ENCODE assay signal across 8 cellular contexts in the genomic region with DNA sequence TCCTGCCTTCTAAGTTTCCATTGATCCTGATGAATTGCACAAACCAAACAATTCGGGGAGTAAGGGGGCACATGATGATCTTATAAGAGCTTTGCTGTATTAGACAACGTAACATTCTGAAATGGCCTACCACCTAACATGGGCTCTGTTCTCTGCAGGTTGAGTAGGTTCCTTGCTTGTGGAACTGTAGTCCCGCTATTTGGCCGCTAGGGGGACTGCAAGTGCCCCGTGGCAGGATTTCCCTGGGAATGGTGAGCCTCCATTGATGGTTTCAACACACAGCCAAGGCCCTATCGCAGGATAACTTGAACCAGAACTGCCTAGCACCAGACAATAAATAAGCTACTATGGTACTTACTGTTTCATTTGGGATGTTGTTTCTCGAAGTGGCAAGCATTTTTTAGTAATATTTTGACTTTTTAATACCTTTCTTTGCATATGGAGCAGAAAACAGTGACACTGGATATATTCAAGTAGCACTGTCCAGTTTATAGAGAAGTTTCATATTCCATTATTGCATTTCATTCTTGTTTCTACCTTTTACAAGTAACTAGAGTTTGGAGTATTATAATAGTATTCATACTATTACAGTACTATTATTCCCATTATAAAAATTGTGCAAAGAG. TPM values are rescaled to one million over a fixed set of nuclear protein-coding genes. Genes with fewer than 3 reads are reported as not detected.
DNase-seq lines count a peak whose midpoint lies in the region; ATAC-seq and TF ChIP-seq lines count a peak whose summit lies in the region.
"Had no signal": no experiment of that assay in that cellular context is flagged by ENCODE, and none has a peak within 500 bp of the region (broad histone marks: within the 10 kb centered on the region; RNA-seq: fewer than 3 reads in every experiment).

No MANE protein-coding gene starts in this region.

- no peak overlapping the region for H3K27ac Mint-ChIP-seq in GM23338

- H3F3A ChIP-seq in GM23338 (replicated peaks; ENCODE audit: low read depth), result no peaks in the 10 kb centered on the region

- peaks cover 7% of the 10 kb centered on the region; the same call in 2 of the 3 replicates for H3K9me3 Mint-ChIP-seq in GM23338

- no peaks in the 10 kb centered on the region for H3K9me2 ChIP-seq in GM23338 (ENCODE audit: insufficient read depth)

- H3K36me3 ChIP-seq in GM23338 (ENCODE audit: insufficient read depth), result no peaks in the 10 kb centered on the region
- H3K36me3 ChIP-seq in thyroid gland, result no peaks in the 10 kb centered on the region

- H3K27me3 Mint-ChIP-seq in GM23338 (ENCODE audit: insufficient read depth, low read depth, poor library complexity), result no peaks in the 10 kb centered on the region

- H3K4me3 ChIP-seq in GM23338, result no peak overlapping the region
- H3K4me3 ChIP-seq in thyroid gland (replicated peaks in 1 of 3), result no peak overlapping the region

- no peaks in the 10 kb centered on the region for H3K27me3 ChIP-seq in GM23338 (ENCODE audit: insufficient read depth)
- H3K27me3 ChIP-seq in foreskin keratinocyte, result no peaks in the 10 kb centered on the region
- no peaks in the 10 kb centered on the region for H3K27me3 ChIP-seq in thyroid gland

- H3K79me2 ChIP-seq in GM23338 (replicated peaks; ENCODE audit: insufficient read depth), result peaks cover 82% of the 10 kb centered on the region

- peak; percentile 66 to 69 for TF ChIP-seq CTCF in GM23338 (conservative IDR thresholded peaks at IDR 0.05; ENCODE audit: low read depth in 2 of 2)
- peak; percentile 69 for TF ChIP-seq CTCF in foreskin keratinocyte (conservative IDR thresholded peaks at IDR 0.05)
- peak; percentile 47 to 76 (median 54) for TF ChIP-seq CTCF in thyroid gland (IDR thresholded peaks at IDR 0.05)

- no peak overlapping the region for H3K4me3 Mint-ChIP-seq in GM23338

- no peak overlapping the region for H2AFZ ChIP-seq in GM23338

- WGBS in thyroid gland, 2 donors, result 39 to 46% methylated on average over 7 of the region's 7 CpGs

- H3K9me3 ChIP-seq in thyroid gland, result no peaks in the 10 kb centered on the region

- no peaks in the 10 kb centered on the region for H4K20me1 ChIP-seq in GM23338 (replicated peaks; ENCODE audit: insufficient read depth)

- peaks cover 27% of the 10 kb centered on the region for H3K36me3 Mint-ChIP-seq in GM23338 (ENCODE audit: low read depth)

- DNase-seq in ELR (ENCODE audit: low read depth) (peak; percentile 57), GM23338 (ENCODE audit: low spot score) (peak; percentile 60), RKO (ENCODE audit: low spot score) (peak; percentile 53), foreskin keratinocyte (peak in 1 of 2 donors; percentile 6), thyroid gland (peak; percentile 9 to 26)
- DNase-seq in activated CD4-positive, CD25-positive, alpha-beta regulatory T cell treated with anti-CD3 and anti-CD28 coated beads, Interleukin-2, amount 50 U/mL, for 72 hours, result no peak

- ATAC-seq in GM23338, result peak; percentile 67
- peak; percentile 80 for ATAC-seq in foreskin keratinocyte
- ATAC-seq in GM21390 (IDR thresholded peaks at IDR 0.05; ENCODE audit: unreplicated experiment), result no peak

- intact Hi-C loops in thyroid gland (cut with DNase I), result no loop called here

- no peaks in the 10 kb centered on the region for H3K4me1 Mint-ChIP-seq in GM23338

- no peak overlapping the region for H3K4me2 ChIP-seq in GM23338

- TF ChIP-seq POLR2A in thyroid gland (IDR thresholded peaks at IDR 0.05), result no peak

- H3K4me1 ChIP-seq in GM23338 (ENCODE audit: insufficient read depth) (peaks cover 5% of the 10 kb centered on the region), foreskin keratinocyte (no peaks in the 10 kb centered on the region), thyroid gland (no peaks in the 10 kb centered on the region)

- H3K27ac ChIP-seq in GM23338 (ENCODE audit: low read depth), result no peak overlapping the region
- H3K27ac ChIP-seq in foreskin keratinocyte, result no peak overlapping the region
- H3K27ac ChIP-seq in thyroid gland, result no peak overlapping the region

TF ChIP-seq in GM23338, 12 proteins besides CTCF, POLR2A, EP300 and RAD21 (continues in another document):
- TF ChIP-seq, protein P1, sequence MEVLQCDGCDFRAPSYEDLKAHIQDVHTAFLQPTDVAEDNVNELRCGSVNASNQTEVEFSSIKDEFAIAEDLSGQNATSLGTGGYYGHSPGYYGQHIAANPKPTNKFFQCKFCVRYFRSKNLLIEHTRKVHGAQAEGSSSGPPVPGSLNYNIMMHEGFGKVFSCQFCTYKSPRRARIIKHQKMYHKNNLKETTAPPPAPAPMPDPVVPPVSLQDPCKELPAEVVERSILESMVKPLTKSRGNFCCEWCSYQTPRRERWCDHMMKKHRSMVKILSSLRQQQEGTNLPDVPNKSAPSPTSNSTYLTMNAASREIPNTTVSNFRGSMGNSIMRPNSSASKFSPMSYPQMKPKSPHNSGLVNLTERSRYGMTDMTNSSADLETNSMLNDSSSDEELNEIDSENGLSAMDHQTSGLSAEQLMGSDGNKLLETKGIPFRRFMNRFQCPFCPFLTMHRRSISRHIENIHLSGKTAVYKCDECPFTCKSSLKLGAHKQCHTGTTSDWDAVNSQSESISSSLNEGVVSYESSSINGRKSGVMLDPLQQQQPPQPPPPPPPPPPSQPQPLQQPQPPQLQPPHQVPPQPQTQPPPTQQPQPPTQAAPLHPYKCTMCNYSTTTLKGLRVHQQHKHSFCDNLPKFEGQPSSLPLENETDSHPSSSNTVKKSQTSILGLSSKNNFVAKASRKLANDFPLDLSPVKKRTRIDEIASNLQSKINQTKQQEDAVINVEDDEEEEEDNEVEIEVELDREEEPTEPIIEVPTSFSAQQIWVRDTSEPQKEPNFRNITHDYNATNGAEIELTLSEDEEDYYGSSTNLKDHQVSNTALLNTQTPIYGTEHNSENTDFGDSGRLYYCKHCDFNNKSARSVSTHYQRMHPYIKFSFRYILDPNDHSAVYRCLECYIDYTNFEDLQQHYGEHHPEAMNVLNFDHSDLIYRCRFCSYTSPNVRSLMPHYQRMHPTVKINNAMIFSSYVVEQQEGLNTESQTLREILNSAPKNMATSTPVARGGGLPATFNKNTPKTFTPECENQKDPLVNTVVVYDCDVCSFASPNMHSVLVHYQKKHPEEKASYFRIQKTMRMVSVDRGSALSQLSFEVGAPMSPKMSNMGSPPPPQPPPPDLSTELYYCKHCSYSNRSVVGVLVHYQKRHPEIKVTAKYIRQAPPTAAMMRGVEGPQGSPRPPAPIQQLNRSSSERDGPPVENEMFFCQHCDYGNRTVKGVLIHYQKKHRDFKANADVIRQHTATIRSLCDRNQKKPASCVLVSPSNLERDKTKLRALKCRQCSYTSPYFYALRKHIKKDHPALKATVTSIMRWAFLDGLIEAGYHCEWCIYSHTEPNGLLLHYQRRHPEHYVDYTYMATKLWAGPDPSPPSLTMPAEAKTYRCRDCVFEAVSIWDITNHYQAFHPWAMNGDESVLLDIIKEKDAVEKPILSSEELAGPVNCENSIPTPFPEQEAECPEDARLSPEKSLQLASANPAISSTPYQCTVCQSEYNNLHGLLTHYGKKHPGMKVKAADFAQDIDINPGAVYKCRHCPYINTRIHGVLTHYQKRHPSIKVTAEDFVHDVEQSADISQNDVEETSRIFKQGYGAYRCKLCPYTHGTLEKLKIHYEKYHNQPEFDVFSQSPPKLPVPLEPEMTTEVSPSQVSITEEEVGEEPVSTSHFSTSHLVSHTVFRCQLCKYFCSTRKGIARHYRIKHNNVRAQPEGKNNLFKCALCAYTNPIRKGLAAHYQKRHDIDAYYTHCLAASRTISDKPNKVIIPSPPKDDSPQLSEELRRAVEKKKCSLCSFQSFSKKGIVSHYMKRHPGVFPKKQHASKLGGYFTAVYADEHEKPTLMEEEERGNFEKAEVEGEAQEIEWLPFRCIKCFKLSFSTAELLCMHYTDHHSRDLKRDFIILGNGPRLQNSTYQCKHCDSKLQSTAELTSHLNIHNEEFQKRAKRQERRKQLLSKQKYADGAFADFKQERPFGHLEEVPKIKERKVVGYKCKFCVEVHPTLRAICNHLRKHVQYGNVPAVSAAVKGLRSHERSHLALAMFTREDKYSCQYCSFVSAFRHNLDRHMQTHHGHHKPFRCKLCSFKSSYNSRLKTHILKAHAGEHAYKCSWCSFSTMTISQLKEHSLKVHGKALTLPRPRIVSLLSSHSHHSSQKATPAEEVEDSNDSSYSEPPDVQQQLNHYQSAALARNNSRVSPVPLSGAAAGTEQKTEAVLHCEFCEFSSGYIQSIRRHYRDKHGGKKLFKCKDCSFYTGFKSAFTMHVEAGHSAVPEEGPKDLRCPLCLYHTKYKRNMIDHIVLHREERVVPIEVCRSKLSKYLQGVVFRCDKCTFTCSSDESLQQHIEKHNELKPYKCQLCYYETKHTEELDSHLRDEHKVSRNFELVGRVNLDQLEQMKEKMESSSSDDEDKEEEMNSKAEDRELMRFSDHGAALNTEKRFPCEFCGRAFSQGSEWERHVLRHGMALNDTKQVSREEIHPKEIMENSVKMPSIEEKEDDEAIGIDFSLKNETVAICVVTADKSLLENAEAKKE (CRISPR knock-in tag; IDR thresholded peaks at IDR 0.05), result no peak
- TF ChIP-seq EZH2phosphoT487 (IDR thresholded peaks at IDR 0.05; ENCODE audit: unreplicated experiment) (no peak), ZNF331 (CRISPR knock-in tag; IDR thresholded peaks at IDR 0.05; ENCODE audit: low read depth) (no peak), POLR2AphosphoS5 (IDR thresholded peaks at IDR 0.05; ENCODE audit: low read depth) (no peak), NANOG (IDR thresholded peaks at IDR 0.05; ENCODE audit: borderline replicate concordance) (no peak), ZNF114 (CRISPR knock-in tag; IDR thresholded peaks at IDR 0.05) (no peak), CREB1 (CRISPR knock-in tag; IDR thresholded peaks at IDR 0.05; ENCODE audit: low read depth) (no peak), JUNB (IDR thresholded peaks at IDR 0.05; ENCODE audit: unreplicated experiment) (no peak)
- TF ChIP-seq, protein P2, sequence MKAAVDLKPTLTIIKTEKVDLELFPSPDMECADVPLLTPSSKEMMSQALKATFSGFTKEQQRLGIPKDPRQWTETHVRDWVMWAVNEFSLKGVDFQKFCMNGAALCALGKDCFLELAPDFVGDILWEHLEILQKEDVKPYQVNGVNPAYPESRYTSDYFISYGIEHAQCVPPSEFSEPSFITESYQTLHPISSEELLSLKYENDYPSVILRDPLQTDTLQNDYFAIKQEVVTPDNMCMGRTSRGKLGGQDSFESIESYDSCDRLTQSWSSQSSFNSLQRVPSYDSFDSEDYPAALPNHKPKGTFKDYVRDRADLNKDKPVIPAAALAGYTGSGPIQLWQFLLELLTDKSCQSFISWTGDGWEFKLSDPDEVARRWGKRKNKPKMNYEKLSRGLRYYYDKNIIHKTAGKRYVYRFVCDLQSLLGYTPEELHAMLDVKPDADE (IDR thresholded peaks at IDR 0.05), result no peak

RNA-seq across cellular contexts. Expression of a gene that starts 11.9 kb away (rescaled TPM):
- total RNA-seq in GM23338 (2014; rRNA removed; shearing (Covaris generic)), result 13.3 and 13.4 TPM in 2 replicates
- polyA plus RNA-seq in GM23338 (2016; fragmentation: Nextera tagmentation; extraction: Ambion mirVana) (11.2 and 11.8 TPM in 2 replicates), foreskin keratinocyte (not detected in 2 replicates)
- total RNA-seq in foreskin keratinocyte (0.03 and 0.04 TPM in 2 replicates), thyroid gland (10 to 100 TPM in 3 of 4 donors, 1 to 10 TPM in 1; 5.2 to 15.0 (median 11.6) TPM)
- total RNA-seq: T-helper 1 cell treated with Interleukin-12 subunit alpha and Interleukin-12 subunit beta and Interleukin-4 antibody, amounts not matched to agents 30 ng/mL and 1 ng/mL, for 36 hours had no signal
